ENCODE assay signal across 19 cellular contexts in the genomic region with DNA sequence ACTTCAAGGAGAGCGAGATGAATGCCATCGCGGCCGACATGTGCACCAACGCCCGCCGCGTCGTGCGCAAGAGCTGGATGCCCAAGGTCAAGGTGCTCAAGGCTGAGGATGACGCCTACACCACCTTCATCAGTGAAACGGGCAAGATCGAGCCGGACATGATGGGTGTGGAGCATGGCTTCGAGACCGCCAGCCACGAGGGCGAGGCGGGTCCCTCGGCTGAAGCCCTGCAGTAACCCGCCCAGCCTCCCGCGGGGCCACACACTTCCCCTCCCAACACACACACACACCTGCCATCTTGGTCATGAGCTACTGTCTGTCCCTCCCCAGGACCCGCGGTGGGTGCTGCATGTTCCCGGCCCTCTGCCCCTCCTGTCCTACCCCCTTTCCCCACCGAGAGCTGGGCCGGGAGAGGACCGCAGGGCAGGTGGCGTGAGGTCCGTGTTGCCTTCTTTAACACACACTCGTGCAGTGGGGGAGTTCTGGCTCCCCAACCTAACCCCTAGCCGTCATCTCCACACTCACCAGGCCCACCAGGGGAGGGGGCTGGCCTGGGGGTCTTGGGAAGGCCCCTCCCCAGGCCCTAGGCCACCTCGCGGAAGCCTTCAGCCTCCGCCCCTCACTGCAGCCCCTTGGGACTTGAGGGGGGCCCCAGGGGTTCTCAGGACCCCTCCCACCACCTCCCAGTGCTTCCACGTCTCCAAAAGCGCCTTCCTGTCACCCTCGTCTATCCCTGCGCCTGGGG.
"Had no signal": no experiment of that assay in that cellular context is flagged by ENCODE, and none has a peak within 500 bp of the region (broad histone marks: within the 10 kb centered on the region; RNA-seq: fewer than 3 reads in every experiment).

No MANE protein-coding gene starts in this region.

- H3K9ac ChIP-seq: parathyroid adenoma had no signal

- H3K27me3 ChIP-seq: colonic mucosa, left lung, testis, vagina had no signal

- DNase-seq: activated CD4-positive, alpha-beta memory T cell treated with anti-CD3 and anti-CD28 coated beads for 36 hours; activated CD4-positive, alpha-beta T cell treated with anti-CD3 and anti-CD28 coated beads for 48 hours; activated effector memory CD4-positive, alpha-beta T cell treated with anti-CD3 and anti-CD28 coated beads, Interleukin-2, amount 50 U/mL, for 16 hours; activated naive CD4-positive, alpha-beta T cell treated with anti-CD3 and anti-CD28 coated beads, Interleukin-2, amount 10 ng/mL, durations not matched to agents 7 days and 5 days; amygdala; colonic mucosa; erythroblast; foreskin fibroblast; kidney glomerular epithelial cell; left lung; naive thymus-derived CD4-positive, alpha-beta T cell; small intestine; stimulated activated CD4-positive, alpha-beta T cell treated with anti-CD3 and anti-CD28 coated beads, Interleukin-2, amount 100 ng/mL, for 24 hours; testis had no signal

- H3K27ac ChIP-seq: colonic mucosa, parathyroid adenoma, testis, vagina had no signal

- H2AFZ ChIP-seq: parathyroid adenoma had no signal

- H3K36me3 ChIP-seq: colonic mucosa had no signal

- H3K4me1 ChIP-seq: colonic mucosa, parathyroid adenoma, testis, vagina had no signal

- H3K4me3 ChIP-seq: colonic mucosa, left lung, lung, testis, vagina had no signal

- H3K9me3 ChIP-seq: colonic mucosa, left lung, testis, vagina had no signal

- ATAC-seq: left lung; naive thymus-derived CD4-positive, alpha-beta T cell; sciatic nerve; stimulated activated memory B cell treated with anti-CD40 and anti-IgM and Interleukin-4, amounts not matched to agents 10 μg/mL and 1 μg/mL and 100 μg/mL, for 72 hours had no signal
